16 cellular contexts compared by ENCODE assay signal in genomic region chr17:77229786-77230435, GRCh38.
DNase-seq lines count a peak whose midpoint lies in the region; ATAC-seq and TF ChIP-seq lines count a peak whose summit lies in the region.
"Had no signal": no experiment of that assay in that cellular context is flagged by ENCODE, and none has a peak within 500 bp of the region (broad histone marks: within the 10 kb centered on the region; RNA-seq: fewer than 3 reads in every experiment).

No MANE protein-coding gene starts in this region.

- H2BK5ac ChIP-seq in IMR-90 (ENCODE audit: low read depth, low read length, poor library complexity, severe bottlenecking): no peak overlapping the region

- no peak for TF ChIP-seq POLR2A in IMR-90 (IDR thresholded peaks at IDR 0.05; ENCODE audit: low read depth, low read length)

- no peak overlapping the region for H4K5ac ChIP-seq in IMR-90 (ENCODE audit: low read depth, low read length)

- ATAC-seq in IMR-90 (ENCODE audit: low read depth) (no peak), lower lobe of right lung (no peak), GM21529 (IDR thresholded peaks at IDR 0.05; ENCODE audit: unreplicated experiment) (no peak)
- ATAC-seq: GM23338 had no signal

- no peak overlapping the region for H3K27ac ChIP-seq in IMR-90 (ENCODE audit: insufficient read depth, low read length)
- H3K27ac ChIP-seq in lower lobe of right lung: no peak overlapping the region
- no peak overlapping the region for H3K27ac ChIP-seq in osteoblast (ENCODE audit: low read depth, low read length)
- H3K27ac ChIP-seq in substantia nigra (ENCODE audit: low read depth, low read length, poor library complexity, severe bottlenecking): no peak overlapping the region

- H4K8ac ChIP-seq in IMR-90 (ENCODE audit: low read depth in 2 of 2, low read length in 2 of 2): no peak overlapping the region

- peak overlapping the region; percentile 31 for H2AK9ac ChIP-seq in IMR-90 (replicated peaks; ENCODE audit: low read depth, low read length, poor library complexity)

- no peak overlapping the region for H3K9ac ChIP-seq in IMR-90 (ENCODE audit: low read depth, low read length)

- no peak for TF ChIP-seq CTCF in IMR-90 (conservative IDR thresholded peaks at IDR 0.05; ENCODE audit: low read depth, low read length)
- TF ChIP-seq CTCF in lower lobe of right lung (IDR thresholded peaks at IDR 0.05): no peak
- no peak for TF ChIP-seq CTCF in osteoblast (IDR thresholded peaks at IDR 0.05; ENCODE audit: extremely low read depth, low read depth, low read length)

- POLR2A ChIA-PET in IMR-90 (lab: Charles Lee; ENCODE audit: unreplicated experiment): no interaction called here

- H3K27me3 ChIP-seq in H7 (ENCODE audit: control insufficient read depth, insufficient read depth, low read length): no peaks in the 10 kb centered on the region
- H3K27me3 ChIP-seq in IMR-90 (ENCODE audit: control insufficient read depth, insufficient read depth, low read length): no peaks in the 10 kb centered on the region
- no peaks in the 10 kb centered on the region for H3K27me3 ChIP-seq in lower lobe of right lung (ENCODE audit: low read depth)
- no peaks in the 10 kb centered on the region for H3K27me3 ChIP-seq in osteoblast (ENCODE audit: insufficient read depth, low read length)

- no peak overlapping the region for H2AFZ ChIP-seq in IMR-90 (replicated peaks; ENCODE audit: low read length, poor library complexity)
- no peak overlapping the region for H2AFZ ChIP-seq in osteoblast (ENCODE audit: low read length)
- H2AFZ ChIP-seq: GM23338 had no signal

- no peak overlapping the region for H2BK120ac ChIP-seq in IMR-90 (ENCODE audit: low read depth, low read length)

- H3K79me2 ChIP-seq in osteoblast (ENCODE audit: insufficient read depth, low read length): no peaks in the 10 kb centered on the region

- CTCF ChIA-PET in IMR-90 (lab: Yijun Ruan, JAX): no interaction called here

- no peaks in the 10 kb centered on the region; the same call in 1 of the 2 replicates for H3K9me1 ChIP-seq in IMR-90 (ENCODE audit: insufficient read depth, low read length)

- H3K4me1 ChIP-seq in IMR-90 (ENCODE audit: control insufficient read depth, insufficient read depth, low read length) (peaks cover 4% of the 10 kb centered on the region; the same call in 1 of the 2 replicates), lower lobe of right lung (peaks cover 7% of the 10 kb centered on the region), osteoblast (ENCODE audit: insufficient read depth, low read length) (no peaks in the 10 kb centered on the region)
- H3K4me1 ChIP-seq: HAP-1 had no signal

- H4K91ac ChIP-seq in IMR-90 (ENCODE audit: insufficient read depth, low read depth, low read length): no peak overlapping the region

- H3K23ac ChIP-seq in IMR-90 (ENCODE audit: low read depth, low read length): no peak overlapping the region

- in situ Hi-C loops in IMR-90 (cut with MboI; ENCODE audit: low sequenced_read_pairs): loop anchor here (5.0 to 25.0 kb wide), 2 partner anchors 53 to 368 kb away; partner anchors contain the start of gene MGAT5B

- no peak for TF ChIP-seq RAD21 in IMR-90 (IDR thresholded peaks at IDR 0.05; ENCODE audit: low read length)

- intact Hi-C loops in IMR-90 (cut with micrococcal nuclease): no loop called here
- intact Hi-C loops in lower lobe of right lung (cut with DNase I): no loop called here

- H4K20me1 ChIP-seq in IMR-90 (ENCODE audit: insufficient read depth, low read length) (no peaks in the 10 kb centered on the region), osteoblast (ENCODE audit: insufficient read depth, low read length) (no peaks in the 10 kb centered on the region)

- no peak overlapping the region for H3K14ac ChIP-seq in IMR-90 (replicated peaks; ENCODE audit: low read depth, low read length)

- WGBS in IMR-90 (ENCODE audit: extremely low coverage in 2 of 2, insufficient read length in 1 of 2), 2 experiments: 96% methylated on average over 4 of the region's 25 CpGs; no CpG with 5 or more reads in 1 of the 2 experiments

- DNase-seq in H7 (peak; percentile 47), IMR-90 (no peak), lower lobe of right lung (peak; percentile 28), osteoblast (ENCODE audit: insufficient read length, low spot score, missing footprints) (peak; percentile 23), HPDE6-E6E7 (ENCODE audit: extremely low spot score) (no peak), COLO668 (lab: John Stamatoyannopoulos, UW; ENCODE audit: unreplicated experiment) (no peak), substantia nigra (lab: John Stamatoyannopoulos, UW) (no peak)
- DNase-seq: C1 segment of cervical spinal cord; Caco-2; CD4-positive, alpha-beta memory T cell; DMS153; DND-41; HFFc6 had no signal

- H3K4me2 ChIP-seq in IMR-90 (ENCODE audit: low read depth, low read length) (no peak overlapping the region), osteoblast (ENCODE audit: insufficient read depth, low read length) (no peak overlapping the region)
- H3K4me2 ChIP-seq: GM23338 had no signal

- dilution Hi-C loops in IMR-90 (cut with HindIII; ENCODE audit: low sequenced_read_pairs, unreplicated experiment): no loop called here

- H3K79me1 ChIP-seq in IMR-90 (ENCODE audit: low read depth in 1 of 2, low read length in 2 of 2): no peaks in the 10 kb centered on the region

- no peak overlapping the region for H3K4ac ChIP-seq in IMR-90 (ENCODE audit: low read depth, low read length)

- H2BK15ac ChIP-seq in IMR-90 (ENCODE audit: low read depth, low read length): no peak overlapping the region

- H3K36me3 ChIP-seq in H7 (replicated peaks; ENCODE audit: control insufficient read depth, insufficient read depth, low read length): no peaks in the 10 kb centered on the region
- H3K36me3 ChIP-seq in IMR-90 (ENCODE audit: control insufficient read depth, insufficient read depth, low read length): no peaks in the 10 kb centered on the region
- no peaks in the 10 kb centered on the region for H3K36me3 ChIP-seq in lower lobe of right lung
- no peaks in the 10 kb centered on the region for H3K36me3 ChIP-seq in osteoblast (ENCODE audit: insufficient read depth, low read length)
- H3K36me3 ChIP-seq: HAP-1 had no signal

- no peak overlapping the region for H2BK20ac ChIP-seq in IMR-90 (ENCODE audit: low read depth, low read length)

- H3K9me3 ChIP-seq in IMR-90 (ENCODE audit: control insufficient read depth, insufficient read depth, low read length) (peaks cover 7% of the 10 kb centered on the region), lower lobe of right lung (peaks cover 4% of the 10 kb centered on the region), osteoblast (ENCODE audit: low read depth, low read length) (no peaks in the 10 kb centered on the region)

- H3K4me3 ChIP-seq in H7 (ENCODE audit: insufficient read depth, low read depth, low read length): no peak overlapping the region
- no peak overlapping the region for H3K4me3 ChIP-seq in IMR-90 (ENCODE audit: insufficient read depth, low read depth, low read length)
- no peak overlapping the region for H3K4me3 ChIP-seq in lower lobe of right lung
- H3K4me3 ChIP-seq in osteoblast (ENCODE audit: insufficient read depth, low read length): no peak overlapping the region
- H3K4me3 ChIP-seq: GM23338, HAP-1 had no signal

- H3K56ac ChIP-seq in IMR-90 (ENCODE audit: extremely low read depth, insufficient read depth, low read length): no peak overlapping the region

- H2AK5ac ChIP-seq in IMR-90 (ENCODE audit: low read depth, low read length): no peak overlapping the region

- H3K18ac ChIP-seq in IMR-90 (ENCODE audit: low read depth, low read length): no peak overlapping the region

- no TSS peak for BruUV-seq in IMR-90 (replicated peaks; lab: Mats Ljungman, UMichigan)

TF ChIP-seq in IMR-90, 13 proteins besides CTCF, POLR2A, EP300 and RAD21:
- TF ChIP-seq MXI1 (IDR thresholded peaks at IDR 0.05; ENCODE audit: borderline replicate concordance, low read depth, low read length): no peak
- TF ChIP-seq BHLHE40 (IDR thresholded peaks at IDR 0.05; ENCODE audit: low read depth, low read length): no peak
- no peak for TF ChIP-seq CEBPB (IDR thresholded peaks at IDR 0.05; ENCODE audit: low read depth, low read length)
- TF ChIP-seq RFX5 (IDR thresholded peaks at IDR 0.05; ENCODE audit: low read depth, low read length): no peak
- no peak for TF ChIP-seq ELK1 (IDR thresholded peaks at IDR 0.05; ENCODE audit: borderline replicate concordance, low read depth, low read length)
- TF ChIP-seq CHD1 (IDR thresholded peaks at IDR 0.05; ENCODE audit: low read depth, low read length): no peak
- no peak for TF ChIP-seq SMC3 (IDR thresholded peaks at IDR 0.05; ENCODE audit: low read depth, low read length)
- TF ChIP-seq FOS (IDR thresholded peaks at IDR 0.05; ENCODE audit: low read depth, low read length): no peak
- TF ChIP-seq NFE2L2 (IDR thresholded peaks at IDR 0.05; ENCODE audit: low read depth, low read length): no peak
- TF ChIP-seq RCOR1 (IDR thresholded peaks at IDR 0.05; ENCODE audit: insufficient replicate concordance, low read length): no peak
- no peak for TF ChIP-seq USF2 (IDR thresholded peaks at IDR 0.05; ENCODE audit: low read depth, low read length)
- no peak for TF ChIP-seq MAZ (IDR thresholded peaks at IDR 0.05; ENCODE audit: borderline replicate concordance, low read depth, low read length)
- no peak for TF ChIP-seq MAFK (IDR thresholded peaks at IDR 0.05; ENCODE audit: low read depth, low read length)
TF ChIP-seq in IMR-90: peak in this region for 0.

Comparison
In these comparisons a context has a peak if more than half of its experiments do, and no peak if none do; other contexts are left out.
1. DNase-seq: peak in H7 (single experiment), lower lobe of right lung (single experiment) and osteoblast (single experiment); none in IMR-90 (single experiment), HPDE6-E6E7 (single experiment), COLO668 (single experiment) and substantia nigra (0 of 49).